12 cellular contexts compared by ENCODE assay signal in genomic region chr22:46941958-46942815, GRCh38.
DNase-seq lines count a peak whose midpoint lies in the region; ATAC-seq and TF ChIP-seq lines count a peak whose summit lies in the region.
"Had no signal": no experiment of that assay in that cellular context is flagged by ENCODE, and none has a peak within 500 bp of the region (broad histone marks: within the 10 kb centered on the region; RNA-seq: fewer than 3 reads in every experiment).

No MANE protein-coding gene starts in this region.

- no peaks in the 10 kb centered on the region for H3K27me3 ChIP-seq in esophagus muscularis mucosa
- H3K27me3 ChIP-seq in transverse colon = no peaks in the 10 kb centered on the region

- intact Hi-C loops in esophagus muscularis mucosa (cut with DNase I) = no loop called here
- intact Hi-C loops in transverse colon (cut with DNase I; ENCODE audit: low total_unique reads) = no loop called here

- no peak for ATAC-seq in activated CD8-positive, alpha-beta memory T cell treated with anti-CD3 and anti-CD28 coated beads, Interleukin-2, amount 10 ng/mL, durations not matched to agents 7 days and 5 days
- ATAC-seq in memory B cell (ENCODE audit: low read depth) = peak; percentile 62
- ATAC-seq: activated T-cell treated with anti-CD3 and anti-CD28 coated beads, Interleukin-2, amount 50 U/mL, for 72 hours had no signal

- CTCF ChIA-PET in activated CD8-positive, alpha-beta memory T cell treated with anti-CD3 and anti-CD28 coated beads, Interleukin-2, amount 10 ng/mL, durations not matched to agents 7 days and 5 days (lab: Charles Lee) = no interaction called here

- H3K9me3 ChIP-seq in esophagus muscularis mucosa (no peaks in the 10 kb centered on the region), transverse colon (no peaks in the 10 kb centered on the region)

- H3K4me1 Mint-ChIP-seq in activated CD8-positive, alpha-beta memory T cell treated with anti-CD3 and anti-CD28 coated beads, Interleukin-2, amount 10 ng/mL, durations not matched to agents 7 days and 5 days = no peaks in the 10 kb centered on the region
- H3K4me1 Mint-ChIP-seq in memory B cell = peaks cover 15% of the 10 kb centered on the region

- no peak overlapping the region for H3K4me3 Mint-ChIP-seq in activated CD8-positive, alpha-beta memory T cell treated with anti-CD3 and anti-CD28 coated beads, Interleukin-2, amount 10 ng/mL, durations not matched to agents 7 days and 5 days
- H3K4me3 Mint-ChIP-seq in memory B cell = no peak overlapping the region
- H3K4me3 Mint-ChIP-seq: activated T-cell treated with anti-CD3 and anti-CD28 coated beads, Interleukin-2, amount 50 U/mL, for 72 hours had no signal

- no peaks in the 10 kb centered on the region for H3K4me1 ChIP-seq in esophagus muscularis mucosa
- peaks cover 0 to 2% (median 0%) of the 10 kb centered on the region in 4 donors for H3K4me1 ChIP-seq in transverse colon

- H3K27ac ChIP-seq in esophagus muscularis mucosa (replicated peaks in 1 of 4) (peak overlapping the region; percentile 0 to 71 (median 60)), transverse colon (peak overlapping the region in 3 of 4 donors; percentile 20 to 44 (median 30)), caudate nucleus (ENCODE audit: low read depth, low read length) (no peak overlapping the region)

- no peak overlapping the region for H3K27ac Mint-ChIP-seq in activated CD8-positive, alpha-beta memory T cell treated with anti-CD3 and anti-CD28 coated beads, Interleukin-2, amount 10 ng/mL, durations not matched to agents 7 days and 5 days
- peak overlapping the region; percentile 66 for H3K27ac Mint-ChIP-seq in memory B cell
- H3K27ac Mint-ChIP-seq: activated T-cell treated with anti-CD3 and anti-CD28 coated beads, Interleukin-2, amount 50 U/mL, for 72 hours had no signal

- no peaks in the 10 kb centered on the region for H3K9me3 Mint-ChIP-seq in activated CD8-positive, alpha-beta memory T cell treated with anti-CD3 and anti-CD28 coated beads, Interleukin-2, amount 10 ng/mL, durations not matched to agents 7 days and 5 days (ENCODE audit: low read depth)
- no peaks in the 10 kb centered on the region for H3K9me3 Mint-ChIP-seq in memory B cell
- H3K9me3 Mint-ChIP-seq: activated T-cell treated with anti-CD3 and anti-CD28 coated beads, Interleukin-2, amount 50 U/mL, for 72 hours had no signal

- H3K27me3 Mint-ChIP-seq in activated CD8-positive, alpha-beta memory T cell treated with anti-CD3 and anti-CD28 coated beads, Interleukin-2, amount 10 ng/mL, durations not matched to agents 7 days and 5 days = no peaks in the 10 kb centered on the region
- H3K27me3 Mint-ChIP-seq in memory B cell = no peaks in the 10 kb centered on the region

- TF ChIP-seq CTCF in esophagus muscularis mucosa (IDR thresholded peaks at IDR 0.05) = no peak
- no peak for TF ChIP-seq CTCF in transverse colon (IDR thresholded peaks at IDR 0.05)

- in situ Hi-C loops in transverse colon (cut with MboI; ENCODE audit: low pct_ligation_motif_present in 1 of 4, low pct_unique_long_range_greater_than_20kb in 1 of 4, low sequenced_read_pairs in 3 of 4) = no loop called here

- TF ChIP-seq POLR2A in esophagus muscularis mucosa (IDR thresholded peaks at IDR 0.05; ENCODE audit: low read depth) (no peak), transverse colon (IDR thresholded peaks at IDR 0.05) (no peak)

- DNase-seq in activated CD8-positive, alpha-beta memory T cell treated with anti-CD3 and anti-CD28 coated beads, Interleukin-2, amount 10 ng/mL, durations not matched to agents 7 days and 5 days = peak; percentile 4
- DNase-seq in activated CD8-positive, alpha-beta memory T cell treated with anti-CD3 and anti-CD28 coated beads, Interleukin-2, amount 50 U/mL, for 48 hours = no peak
- DNase-seq in esophagus muscularis mucosa (ENCODE audit: extremely low spot score) = no peak
- DNase-seq in memory B cell (ENCODE audit: low spot score in 2 of 2) = no peak
- DNase-seq in transverse colon = no peak
- DNase-seq in islet precursor cell = no peak
- DNase-seq in central memory CD4-positive, alpha-beta T cell = no peak
- DNase-seq in caudate nucleus (lab: John Stamatoyannopoulos, UW) = no peak
- DNase-seq: activated T-cell treated with anti-CD3 and anti-CD28 coated beads, Interleukin-2, amount 50 U/mL, for 72 hours; cortex of kidney; HCEC 1CT; T-helper 9 cell had no signal

- H3K36me3 ChIP-seq in esophagus muscularis mucosa (no peaks in the 10 kb centered on the region), transverse colon (no peaks in the 10 kb centered on the region)

- 69% methylated on average over 21 of the region's 21 CpGs for WGBS in esophagus muscularis mucosa
- WGBS in transverse colon (ENCODE audit: low coverage in 1 of 2), 2 donors = 78 to 82% methylated on average over 14 to 21 of the region's 21 CpGs

- TF ChIP-seq EP300 in esophagus muscularis mucosa (IDR thresholded peaks at IDR 0.05) = no peak
- TF ChIP-seq EP300 in transverse colon (IDR thresholded peaks at IDR 0.05; ENCODE audit: low read depth) = no peak

- H3K4me3 ChIP-seq in esophagus muscularis mucosa = peak overlapping the region in 2 of 4 donors; percentile 5 to 28
- H3K4me3 ChIP-seq in transverse colon = no peak overlapping the region

- peaks cover 3% of the 10 kb centered on the region for H3K36me3 Mint-ChIP-seq in activated CD8-positive, alpha-beta memory T cell treated with anti-CD3 and anti-CD28 coated beads, Interleukin-2, amount 10 ng/mL, durations not matched to agents 7 days and 5 days
- H3K36me3 Mint-ChIP-seq in memory B cell = peaks cover 19% of the 10 kb centered on the region
